ENCODE assay signal across 2 cellular contexts in genomic region chr6:168300975-168301647, GRCh38.
TF ChIP-seq lines count a peak whose summit lies in the region.

No MANE protein-coding gene starts in this region.

TF ChIP-seq in H1, 55 proteins besides CTCF, POLR2A, EP300 and RAD21:
- TF ChIP-seq YY1 (IDR thresholded peaks at IDR 0.05; ENCODE audit: low read depth, low read length) (no peak), ATF2 (IDR thresholded peaks at IDR 0.05; ENCODE audit: low read length) (no peak), TAF7 (optimal IDR thresholded peaks at IDR 0.05; ENCODE audit: borderline replicate concordance, low read depth, low read length) (no peak), SUZ12 (IDR thresholded peaks at IDR 0.05; ENCODE audit: low read length) (no peak)

TF ChIP-seq in HepG2, 621 proteins besides CTCF, POLR2A, EP300 and RAD21 (continues in another document):
- TF ChIP-seq FLYWCH1 (CRISPR knock-in tag; IDR thresholded peaks at IDR 0.05): no peak
- no peak for TF ChIP-seq SCMH1 (CRISPR knock-in tag; IDR thresholded peaks at IDR 0.05; ENCODE audit: borderline replicate concordance)
- TF ChIP-seq ZBTB10 (CRISPR knock-in tag; IDR thresholded peaks at IDR 0.05; ENCODE audit: borderline replicate concordance): no peak
- no peak for TF ChIP-seq PRDM15 (CRISPR knock-in tag; IDR thresholded peaks at IDR 0.05)
- no peak for TF ChIP-seq ZNF138 (CRISPR knock-in tag; IDR thresholded peaks at IDR 0.05; ENCODE audit: low read depth)
- no peak for TF ChIP-seq ZNF614 (CRISPR knock-in tag; IDR thresholded peaks at IDR 0.05; ENCODE audit: borderline replicate concordance)
- 0 out of 2 replicates have a peak, but pooled peaks have one; percentile 52 for TF ChIP-seq ZNF446 (CRISPR knock-in tag; IDR thresholded peaks at IDR 0.05)
- TF ChIP-seq DNMT3B (CRISPR knock-in tag; conservative IDR thresholded peaks at IDR 0.05): no peak
- TF ChIP-seq MED8 (CRISPR knock-in tag; IDR thresholded peaks at IDR 0.05; ENCODE audit: insufficient replicate concordance): no peak
- no peak for TF ChIP-seq ZBTB3 (CRISPR knock-in tag; IDR thresholded peaks at IDR 0.05; ENCODE audit: borderline replicate concordance, low read depth)
- TF ChIP-seq ZBTB38 (CRISPR knock-in tag; IDR thresholded peaks at IDR 0.05): peak; percentile 44; the same call in 1 of the 2 replicates
- TF ChIP-seq SRY (CRISPR knock-in tag; IDR thresholded peaks at IDR 0.05): 0 out of 2 replicates have a peak, but pooled peaks have one; percentile 9
- TF ChIP-seq ZNF136 (CRISPR knock-in tag; IDR thresholded peaks at IDR 0.05; ENCODE audit: low read depth): no peak; the same call in 1 of the 2 replicates
- peak; percentile 54; the same call in 1 of the 2 replicates for TF ChIP-seq RBFOX2 (IDR thresholded peaks at IDR 0.05; ENCODE audit: low read depth, low read length)
- no peak for TF ChIP-seq ZBTB39 (CRISPR knock-in tag; IDR thresholded peaks at IDR 0.05)
- TF ChIP-seq NFE2 (CRISPR knock-in tag; IDR thresholded peaks at IDR 0.05): no peak
- TF ChIP-seq ERF (CRISPR knock-in tag; IDR thresholded peaks at IDR 0.05): no peak
- no peak for TF ChIP-seq ETV6 (CRISPR knock-in tag; conservative IDR thresholded peaks at IDR 0.05)
- 0 out of 2 replicates have a peak, but pooled peaks have one; percentile 4 for TF ChIP-seq ZNF543 (CRISPR knock-in tag; IDR thresholded peaks at IDR 0.05)
- peak; percentile 7 for TF ChIP-seq SRSF1 (optimal IDR thresholded peaks at IDR 0.05; ENCODE audit: low read depth, low read length)
- no peak for TF ChIP-seq ZNF281 (CRISPR knock-in tag; IDR thresholded peaks at IDR 0.05; ENCODE audit: borderline replicate concordance)
- TF ChIP-seq SAFB2 (CRISPR knock-in tag; IDR thresholded peaks at IDR 0.05; ENCODE audit: borderline replicate concordance, low read depth): no peak
- TF ChIP-seq KDM3A (CRISPR knock-in tag; IDR thresholded peaks at IDR 0.05; ENCODE audit: low read depth): no peak
- TF ChIP-seq ZNF574 (CRISPR knock-in tag; IDR thresholded peaks at IDR 0.05): no peak
- TF ChIP-seq ATF4 (CRISPR knock-in tag; IDR thresholded peaks at IDR 0.05): no peak
- no peak for TF ChIP-seq GABPB1 (CRISPR knock-in tag; IDR thresholded peaks at IDR 0.05)
- no peak for TF ChIP-seq ATF2 (CRISPR knock-in tag; IDR thresholded peaks at IDR 0.05)
- no peak for TF ChIP-seq KLF16 (CRISPR knock-in tag; IDR thresholded peaks at IDR 0.05)
- no peak for TF ChIP-seq MTERF4 (CRISPR knock-in tag; IDR thresholded peaks at IDR 0.05)
- no peak for TF ChIP-seq ZFP36L2 (CRISPR knock-in tag; IDR thresholded peaks at IDR 0.05)
- no peak for TF ChIP-seq LRRFIP1 (CRISPR knock-in tag; conservative IDR thresholded peaks at IDR 0.05)
- TF ChIP-seq ZNF691 (CRISPR knock-in tag; IDR thresholded peaks at IDR 0.05; ENCODE audit: borderline replicate concordance, low read depth): no peak
- no peak for TF ChIP-seq SOX13 (IDR thresholded peaks at IDR 0.05)
- TF ChIP-seq SOX13 (CRISPR knock-in tag; conservative IDR thresholded peaks at IDR 0.05 in 1 of 2, IDR thresholded peaks at IDR 0.05 in 1 of 2): no peak
- no peak for TF ChIP-seq NAIF1 (CRISPR knock-in tag; IDR thresholded peaks at IDR 0.05; ENCODE audit: borderline replicate concordance)
- TF ChIP-seq MAFG (CRISPR knock-in tag; IDR thresholded peaks at IDR 0.05): no peak
- TF ChIP-seq ZNF441 (CRISPR knock-in tag; IDR thresholded peaks at IDR 0.05; ENCODE audit: borderline replicate concordance): no peak
